In the genomic region with DNA sequence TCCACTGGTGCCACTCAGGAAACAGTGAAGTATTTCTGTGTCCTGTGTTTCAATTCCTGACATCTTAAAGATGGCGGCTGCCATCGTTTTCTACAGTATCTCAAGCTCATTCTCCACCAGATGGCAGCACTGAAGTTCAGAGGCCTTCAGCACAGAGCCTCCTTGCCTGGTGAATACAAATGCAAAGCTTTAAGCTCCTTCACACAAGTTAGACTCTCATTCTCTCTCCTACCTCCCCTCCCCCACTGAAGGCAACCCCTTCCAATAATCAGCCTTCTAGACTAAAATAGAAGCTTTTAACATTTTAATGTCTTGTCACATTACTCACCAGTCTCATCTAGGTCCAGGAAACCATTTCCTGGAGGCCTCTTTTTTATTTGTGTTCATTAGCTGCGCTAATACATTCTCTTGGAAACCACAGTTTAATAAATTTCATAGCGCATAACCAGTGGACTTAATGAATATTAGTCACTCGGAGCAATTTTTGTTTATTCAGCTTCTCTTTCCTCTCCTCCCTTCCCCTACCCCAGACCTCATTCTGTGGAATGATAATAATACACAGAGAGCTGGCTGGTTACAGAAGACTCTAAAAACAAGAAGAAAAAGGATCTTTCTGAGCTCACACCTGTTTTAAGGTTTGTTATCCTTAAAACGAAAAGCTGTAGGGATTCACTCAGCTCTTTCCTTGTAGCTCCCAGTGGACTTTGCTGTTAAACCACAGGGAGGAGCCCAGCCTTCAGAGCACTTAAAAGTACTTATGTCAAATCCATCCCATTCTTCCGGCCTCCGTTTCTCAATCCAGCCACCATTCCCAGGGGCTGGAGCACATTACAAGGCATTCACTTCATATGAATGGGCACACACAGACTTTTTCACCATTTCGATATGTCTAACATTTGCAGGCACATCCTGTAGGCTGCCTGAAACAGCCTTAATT, we compare ENCODE assay signal across 8 cellular contexts.
DNase-seq lines count a peak whose midpoint lies in the region; ATAC-seq and TF ChIP-seq lines count a peak whose summit lies in the region.

No MANE protein-coding gene starts in this region.

- H3K4me2 ChIP-seq in osteoblast (ENCODE audit: insufficient read depth, low read length), result peak overlapping the region; percentile 70

- CTCF ChIA-PET in activated CD4-positive, alpha-beta memory T cell treated with anti-CD3 and anti-CD28 coated beads, Interleukin-2, amount 10 ng/mL, durations not matched to agents 7 days and 5 days (lab: Charles Lee), result interaction anchor here (0.7 to 2.3 kb wide), 9 partner anchors 8 to 907 kb away, joined by 3 to 30 read pairs (median 4); no protein-coding TSS in a partner anchor

- H3K27ac Mint-ChIP-seq in activated CD4-positive, alpha-beta memory T cell treated with anti-CD3 and anti-CD28 coated beads, Interleukin-2, amount 10 ng/mL, durations not matched to agents 7 days and 5 days, result no peak overlapping the region

- in situ Hi-C loops in Caki2 (cut with HindIII; ENCODE audit: low pct_unique_long_range_greater_than_20kb, low sequenced_read_pairs), result no loop called here

- peak; percentile 64 for TF ChIP-seq CTCF in foreskin keratinocyte (conservative IDR thresholded peaks at IDR 0.05)
- peak; percentile 81 for TF ChIP-seq CTCF in osteoblast (IDR thresholded peaks at IDR 0.05; ENCODE audit: extremely low read depth, low read depth, low read length)

- ATAC-seq in GM19035 (IDR thresholded peaks at IDR 0.05; ENCODE audit: unreplicated experiment) (peak; percentile 98), HG03175 (IDR thresholded peaks at IDR 0.05; ENCODE audit: unreplicated experiment) (peak; percentile 98), foreskin keratinocyte (peak; percentile 55), HG03135 (IDR thresholded peaks at IDR 0.05; ENCODE audit: unreplicated experiment) (no peak)

- DNase-seq in Caki2 (ENCODE audit: low read depth), result peak; percentile 67
- DNase-seq in NCI-H446 (lab: John Stamatoyannopoulos, UW), result peak; percentile 50 to 84
- peak; percentile 42 for DNase-seq in activated CD4-positive, alpha-beta memory T cell treated with anti-CD3 and anti-CD28 coated beads, Interleukin-2, amount 10 ng/mL, durations not matched to agents 7 days and 5 days
- DNase-seq in foreskin keratinocyte, result peak; percentile 28 to 37
- DNase-seq in osteoblast (ENCODE audit: insufficient read length, low spot score, missing footprints), result peak; percentile 69

- H3K9me3 ChIP-seq in osteoblast (ENCODE audit: low read depth, low read length), result no peaks in the 10 kb centered on the region

- H3K27me3 Mint-ChIP-seq in activated CD4-positive, alpha-beta memory T cell treated with anti-CD3 and anti-CD28 coated beads, Interleukin-2, amount 10 ng/mL, durations not matched to agents 7 days and 5 days, result peaks cover 4% of the 10 kb centered on the region

- H3K27me3 ChIP-seq in foreskin keratinocyte (no peaks in the 10 kb centered on the region), osteoblast (ENCODE audit: insufficient read depth, low read length) (no peaks in the 10 kb centered on the region)

- no peaks in the 10 kb centered on the region for H3K4me1 ChIP-seq in foreskin keratinocyte
- peaks cover 23% of the 10 kb centered on the region for H3K4me1 ChIP-seq in osteoblast (ENCODE audit: insufficient read depth, low read length)

- H3K4me1 Mint-ChIP-seq in activated CD4-positive, alpha-beta memory T cell treated with anti-CD3 and anti-CD28 coated beads, Interleukin-2, amount 10 ng/mL, durations not matched to agents 7 days and 5 days, result no peaks in the 10 kb centered on the region

- H4K20me1 ChIP-seq in osteoblast (ENCODE audit: insufficient read depth, low read length), result no peaks in the 10 kb centered on the region

- H3K27ac ChIP-seq in foreskin keratinocyte, result no peak overlapping the region
- peak overlapping the region; percentile 43 for H3K27ac ChIP-seq in osteoblast (ENCODE audit: low read depth, low read length)

- H3K36me3 ChIP-seq in osteoblast (ENCODE audit: insufficient read depth, low read length), result no peaks in the 10 kb centered on the region

- POLR2A ChIA-PET in activated CD4-positive, alpha-beta memory T cell treated with anti-CD3 and anti-CD28 coated beads, Interleukin-2, amount 10 ng/mL, durations not matched to agents 7 days and 5 days (lab: Charles Lee), result interaction anchor here (1.0 kb wide), 1 partner anchor 172 kb away, joined by 4 read pairs; no protein-coding TSS in a partner anchor

- H3K36me3 Mint-ChIP-seq in activated CD4-positive, alpha-beta memory T cell treated with anti-CD3 and anti-CD28 coated beads, Interleukin-2, amount 10 ng/mL, durations not matched to agents 7 days and 5 days (ENCODE audit: low read depth), result no peaks in the 10 kb centered on the region

- peak overlapping the region; percentile 33 for H3K4me3 ChIP-seq in osteoblast (ENCODE audit: insufficient read depth, low read length)

- no peak overlapping the region for H3K4me3 Mint-ChIP-seq in activated CD4-positive, alpha-beta memory T cell treated with anti-CD3 and anti-CD28 coated beads, Interleukin-2, amount 10 ng/mL, durations not matched to agents 7 days and 5 days

- peaks cover 3% of the 10 kb centered on the region for H3K9me3 Mint-ChIP-seq in activated CD4-positive, alpha-beta memory T cell treated with anti-CD3 and anti-CD28 coated beads, Interleukin-2, amount 10 ng/mL, durations not matched to agents 7 days and 5 days

- H3K79me2 ChIP-seq in osteoblast (ENCODE audit: insufficient read depth, low read length), result no peaks in the 10 kb centered on the region

- H2AFZ ChIP-seq in osteoblast (ENCODE audit: low read length), result peak overlapping the region; percentile 73
